20 cellular contexts compared by ENCODE assay signal in genomic region chr11:36557991-36558390, GRCh38. TPM values are rescaled to one million over a fixed set of nuclear protein-coding genes. Genes with fewer than 3 reads are reported as not detected.
A peak's percentile ranks its signal among the peaks of the same experiment; 100 is the strongest.
DNase-seq lines count a peak whose midpoint lies in the region; ATAC-seq and TF ChIP-seq lines count a peak whose summit lies in the region.
"Had no signal": no experiment of that assay in that cellular context is flagged by ENCODE, and none has a peak within 500 bp of the region (broad histone marks: within the 10 kb centered on the region; RNA-seq: fewer than 3 reads in every experiment).

No MANE protein-coding gene starts in this region.

- CTCF ChIA-PET in activated CD4-positive, alpha-beta memory T cell treated with anti-CD3 and anti-CD28 coated beads, Interleukin-2, amount 10 ng/mL, durations not matched to agents 7 days and 5 days (lab: Charles Lee) = no interaction called here
- CTCF ChIA-PET in activated CD4-positive, alpha-beta memory T cell treated with anti-CD3 and anti-CD28 coated beads for 36 hours (lab: Charles Lee) = no interaction called here

- H3K27ac Mint-ChIP-seq in activated CD4-positive, alpha-beta memory T cell treated with anti-CD3 and anti-CD28 coated beads, Interleukin-2, amount 10 ng/mL, durations not matched to agents 7 days and 5 days = no peak overlapping the region
- H3K27ac Mint-ChIP-seq in activated CD4-positive, alpha-beta memory T cell treated with anti-CD3 and anti-CD28 coated beads for 36 hours = no peak overlapping the region
- peak overlapping the region; percentile 82 for H3K27ac Mint-ChIP-seq in activated naive CD8-positive, alpha-beta T cell treated with anti-CD3 and anti-CD28 coated beads, Interleukin-2, amount 10 ng/mL, durations not matched to agents 7 days and 5 days
- H3K27ac Mint-ChIP-seq: B cell; stimulated activated memory B cell treated with anti-CD40 and anti-IgM and Interleukin-4, amounts not matched to agents 10 μg/mL and 1 μg/mL and 100 μg/mL, for 72 hours had no signal

- H3K36me3 Mint-ChIP-seq in activated CD4-positive, alpha-beta memory T cell treated with anti-CD3 and anti-CD28 coated beads, Interleukin-2, amount 10 ng/mL, durations not matched to agents 7 days and 5 days (ENCODE audit: low read depth) = peaks cover 5% of the 10 kb centered on the region
- no peaks in the 10 kb centered on the region for H3K36me3 Mint-ChIP-seq in activated CD4-positive, alpha-beta memory T cell treated with anti-CD3 and anti-CD28 coated beads for 36 hours
- H3K36me3 Mint-ChIP-seq in activated naive CD8-positive, alpha-beta T cell treated with anti-CD3 and anti-CD28 coated beads, Interleukin-2, amount 10 ng/mL, durations not matched to agents 7 days and 5 days = peaks cover 15% of the 10 kb centered on the region
- H3K36me3 Mint-ChIP-seq: stimulated activated memory B cell treated with anti-CD40 and anti-IgM and Interleukin-4, amounts not matched to agents 10 μg/mL and 1 μg/mL and 100 μg/mL, for 72 hours had no signal

- no peak for DNase-seq in activated CD4-positive, alpha-beta memory T cell treated with anti-CD3 and anti-CD28 coated beads, Interleukin-2, amount 10 ng/mL, durations not matched to agents 7 days and 5 days
- DNase-seq in activated CD4-positive, alpha-beta memory T cell treated with anti-CD3 and anti-CD28 coated beads for 36 hours = no peak
- DNase-seq in activated naive CD8-positive, alpha-beta T cell treated with anti-CD3 and anti-CD28 coated beads, Interleukin-2, amount 10 ng/mL, durations not matched to agents 7 days and 5 days = no peak
- DNase-seq in osteoblast (ENCODE audit: insufficient read length, low spot score, missing footprints) (no peak), NCI-H2196 (lab: John Stamatoyannopoulos, UW; ENCODE audit: unreplicated experiment) (no peak), NCI-H510A (lab: John Stamatoyannopoulos, UW) (no peak)
- DNase-seq in activated CD4-positive, CD25-positive, alpha-beta regulatory T cell (lab: John Stamatoyannopoulos, UW) = no peak
- DNase-seq: foreskin fibroblast, GF-D8, NCI-H2029 treated with DMSO at 0.1 percent for 48 hours, NCI-H226, Right ventricle myocardium superior, uterus had no signal

- H3K27me3 Mint-ChIP-seq in activated CD4-positive, alpha-beta memory T cell treated with anti-CD3 and anti-CD28 coated beads, Interleukin-2, amount 10 ng/mL, durations not matched to agents 7 days and 5 days = peaks cover 19% of the 10 kb centered on the region
- H3K27me3 Mint-ChIP-seq in activated CD4-positive, alpha-beta memory T cell treated with anti-CD3 and anti-CD28 coated beads for 36 hours = no peaks in the 10 kb centered on the region
- peaks cover 3% of the 10 kb centered on the region for H3K27me3 Mint-ChIP-seq in activated naive CD8-positive, alpha-beta T cell treated with anti-CD3 and anti-CD28 coated beads, Interleukin-2, amount 10 ng/mL, durations not matched to agents 7 days and 5 days

- H3K79me2 ChIP-seq in osteoblast (ENCODE audit: insufficient read depth, low read length) = no peaks in the 10 kb centered on the region

- H3K4me3 Mint-ChIP-seq in activated CD4-positive, alpha-beta memory T cell treated with anti-CD3 and anti-CD28 coated beads, Interleukin-2, amount 10 ng/mL, durations not matched to agents 7 days and 5 days = peak overlapping the region; percentile 40
- H3K4me3 Mint-ChIP-seq in activated CD4-positive, alpha-beta memory T cell treated with anti-CD3 and anti-CD28 coated beads for 36 hours = no peak overlapping the region
- H3K4me3 Mint-ChIP-seq in activated naive CD8-positive, alpha-beta T cell treated with anti-CD3 and anti-CD28 coated beads, Interleukin-2, amount 10 ng/mL, durations not matched to agents 7 days and 5 days = peak overlapping the region; percentile 66
- H3K4me3 Mint-ChIP-seq: B cell had no signal

- H2AFZ ChIP-seq in osteoblast (ENCODE audit: low read length) = no peak overlapping the region

- H3K9me3 ChIP-seq in osteoblast (ENCODE audit: low read depth, low read length) = no peaks in the 10 kb centered on the region
- H3K9me3 ChIP-seq: A549, uterus had no signal

- H3K36me3 ChIP-seq in osteoblast (ENCODE audit: insufficient read depth, low read length) = no peaks in the 10 kb centered on the region
- H3K36me3 ChIP-seq: uterus had no signal

- no peaks in the 10 kb centered on the region for H4K20me1 ChIP-seq in osteoblast (ENCODE audit: insufficient read depth, low read length)

- H3K4me1 Mint-ChIP-seq in activated CD4-positive, alpha-beta memory T cell treated with anti-CD3 and anti-CD28 coated beads, Interleukin-2, amount 10 ng/mL, durations not matched to agents 7 days and 5 days = peaks cover 22% of the 10 kb centered on the region
- H3K4me1 Mint-ChIP-seq in activated CD4-positive, alpha-beta memory T cell treated with anti-CD3 and anti-CD28 coated beads for 36 hours (ENCODE audit: low read depth) = peaks cover 18% of the 10 kb centered on the region
- peaks cover 16% of the 10 kb centered on the region for H3K4me1 Mint-ChIP-seq in activated naive CD8-positive, alpha-beta T cell treated with anti-CD3 and anti-CD28 coated beads, Interleukin-2, amount 10 ng/mL, durations not matched to agents 7 days and 5 days

- peak overlapping the region; percentile 19 for H3K4me2 ChIP-seq in osteoblast (ENCODE audit: insufficient read depth, low read length)
- H3K4me2 ChIP-seq: A549 had no signal

- intact Hi-C loops in activated CD4-positive, alpha-beta memory T cell treated with anti-CD3 and anti-CD28 coated beads for 36 hours (cut with micrococcal nuclease) = no loop called here

- ATAC-seq in HG03442 (IDR thresholded peaks at IDR 0.05; ENCODE audit: unreplicated experiment) = peak; percentile 10
- no peak for ATAC-seq in activated naive CD8-positive, alpha-beta T cell treated with anti-CD3 and anti-CD28 coated beads, Interleukin-2, amount 10 ng/mL, durations not matched to agents 7 days and 5 days (ENCODE audit: low read depth)
- ATAC-seq: A549; HepG2; stimulated activated memory B cell treated with anti-CD40 and anti-IgM and Interleukin-4, amounts not matched to agents 10 μg/mL and 1 μg/mL and 100 μg/mL, for 72 hours had no signal

- peaks cover 7% of the 10 kb centered on the region for H3K27me3 ChIP-seq in osteoblast (ENCODE audit: insufficient read depth, low read length)
- H3K27me3 ChIP-seq: uterus had no signal

- TF ChIP-seq CTCF in osteoblast (IDR thresholded peaks at IDR 0.05; ENCODE audit: extremely low read depth, low read depth, low read length) = no peak

- no peaks in the 10 kb centered on the region for H3K4me1 ChIP-seq in osteoblast (ENCODE audit: insufficient read depth, low read length)
- H3K4me1 ChIP-seq: A549, uterus had no signal

- POLR2A ChIA-PET in activated CD4-positive, alpha-beta memory T cell treated with anti-CD3 and anti-CD28 coated beads, Interleukin-2, amount 10 ng/mL, durations not matched to agents 7 days and 5 days (lab: Charles Lee) = no interaction called here
- POLR2A ChIA-PET in activated CD4-positive, alpha-beta memory T cell treated with anti-CD3 and anti-CD28 coated beads for 36 hours (lab: Charles Lee) = no interaction called here
- POLR2A ChIA-PET in activated naive CD8-positive, alpha-beta T cell treated with anti-CD3 and anti-CD28 coated beads, Interleukin-2, amount 10 ng/mL, durations not matched to agents 7 days and 5 days (lab: Charles Lee) = no interaction called here

- H3K27ac ChIP-seq in osteoblast (ENCODE audit: low read depth, low read length) = no peak overlapping the region
- H3K27ac ChIP-seq: A549, uterus had no signal

- H3K4me3 ChIP-seq in osteoblast (ENCODE audit: insufficient read depth, low read length) = no peak overlapping the region
- H3K4me3 ChIP-seq: A549, uterus had no signal

- peaks cover 5% of the 10 kb centered on the region for H3K9me3 Mint-ChIP-seq in activated CD4-positive, alpha-beta memory T cell treated with anti-CD3 and anti-CD28 coated beads, Interleukin-2, amount 10 ng/mL, durations not matched to agents 7 days and 5 days
- H3K9me3 Mint-ChIP-seq in activated CD4-positive, alpha-beta memory T cell treated with anti-CD3 and anti-CD28 coated beads for 36 hours = no peaks in the 10 kb centered on the region
- peaks cover 12% of the 10 kb centered on the region for H3K9me3 Mint-ChIP-seq in activated naive CD8-positive, alpha-beta T cell treated with anti-CD3 and anti-CD28 coated beads, Interleukin-2, amount 10 ng/mL, durations not matched to agents 7 days and 5 days

RNA-seq across cellular contexts. Expression of gene RAG1, which starts 9.8 kb away (rescaled TPM):
- total RNA-seq in activated CD4-positive, alpha-beta memory T cell treated with anti-CD3 and anti-CD28 coated beads, Interleukin-2, amount 10 ng/mL, durations not matched to agents 7 days and 5 days = under 1 TPM; 0.08 to 0.28 TPM
- under 1 TPM; 0.29 to 0.41 TPM for total RNA-seq in activated CD4-positive, alpha-beta memory T cell treated with anti-CD3 and anti-CD28 coated beads for 36 hours
- total RNA-seq in activated naive CD8-positive, alpha-beta T cell treated with anti-CD3 and anti-CD28 coated beads, Interleukin-2, amount 10 ng/mL, durations not matched to agents 7 days and 5 days = under 1 TPM; 0.14 to 0.34 TPM
- 0.36 and 0.59 TPM in 2 replicates for total RNA-seq in osteoblast

RNA-seq across cellular contexts. Expression of gene IFTAP, which starts 36.3 kb away (rescaled TPM):
- total RNA-seq in activated CD4-positive, alpha-beta memory T cell treated with anti-CD3 and anti-CD28 coated beads, Interleukin-2, amount 10 ng/mL, durations not matched to agents 7 days and 5 days = 1 to 10 TPM in 1 of 2 experiments, under 1 TPM in 1; 0.75 to 1.7 TPM
- 1 to 10 TPM; 2.7 to 3.0 TPM for total RNA-seq in activated CD4-positive, alpha-beta memory T cell treated with anti-CD3 and anti-CD28 coated beads for 36 hours
- total RNA-seq in activated naive CD8-positive, alpha-beta T cell treated with anti-CD3 and anti-CD28 coated beads, Interleukin-2, amount 10 ng/mL, durations not matched to agents 7 days and 5 days = 1 to 10 TPM; 1.6 to 2.5 TPM
- total RNA-seq in osteoblast = 32.1 and 33.7 TPM in 2 replicates
- total RNA-seq: B cell had no signal

RNA-seq across cellular contexts. Expression of gene RAG2, which starts 40.0 kb away (rescaled TPM):
- total RNA-seq in activated CD4-positive, alpha-beta memory T cell treated with anti-CD3 and anti-CD28 coated beads, Interleukin-2, amount 10 ng/mL, durations not matched to agents 7 days and 5 days = not detected
- total RNA-seq in activated CD4-positive, alpha-beta memory T cell treated with anti-CD3 and anti-CD28 coated beads for 36 hours = not detected
- total RNA-seq in activated naive CD8-positive, alpha-beta T cell treated with anti-CD3 and anti-CD28 coated beads, Interleukin-2, amount 10 ng/mL, durations not matched to agents 7 days and 5 days = not detected
- total RNA-seq in osteoblast = not detected in 2 replicates
- total RNA-seq: B cell, HepG2, renal cortical epithelial cell, Right ventricle myocardium superior, temporal lobe had no signal

RNA-seq across cellular contexts. Expression of gene TRAF6, which starts 47.9 kb away (rescaled TPM):
- total RNA-seq in activated CD4-positive, alpha-beta memory T cell treated with anti-CD3 and anti-CD28 coated beads, Interleukin-2, amount 10 ng/mL, durations not matched to agents 7 days and 5 days = 10 to 100 TPM; 12.4 to 12.8 TPM
- 10 to 100 TPM; 12.0 to 12.1 TPM for total RNA-seq in activated CD4-positive, alpha-beta memory T cell treated with anti-CD3 and anti-CD28 coated beads for 36 hours
- total RNA-seq in activated naive CD8-positive, alpha-beta T cell treated with anti-CD3 and anti-CD28 coated beads, Interleukin-2, amount 10 ng/mL, durations not matched to agents 7 days and 5 days = 10 to 100 TPM; 13.3 to 14.5 TPM
- total RNA-seq in osteoblast = 11.6 and 12.1 TPM in 2 replicates
